Comparison of ENCODE assay signal across 8 cellular contexts in genomic region chr9:137205126-137206069, GRCh38. TPM values are rescaled to one million over a fixed set of nuclear protein-coding genes. Genes with fewer than 3 reads are reported as not detected.
DNase-seq lines count a peak whose midpoint lies in the region; ATAC-seq lines count a peak whose summit lies in the region.

TSS of gene NDOR1 (plus strand) at chr9:137205700. CDS start at chr9:137205778, 78 bp downstream.
TSS of gene TMEM203 (minus strand) at chr9:137205648. CDS start at chr9:137205414, 234 bp downstream.

- peak within 1 kb of the TSS; percentile 96 for H3K27ac Mint-ChIP-seq in dendritic cell treated with granulocyte-macrophage colony-stimulating factor and Interleukin-4, amounts not matched to agents 40 ng/mL and 50 ng/mL, for 4 days

- H3K27me3 Mint-ChIP-seq in dendritic cell treated with granulocyte-macrophage colony-stimulating factor and Interleukin-4, amounts not matched to agents 40 ng/mL and 50 ng/mL, for 4 days = no peaks in the 10 kb centered on the region

- H3K4me3 Mint-ChIP-seq in dendritic cell treated with granulocyte-macrophage colony-stimulating factor and Interleukin-4, amounts not matched to agents 40 ng/mL and 50 ng/mL, for 4 days = peak within 1 kb of the TSS; percentile 97

- intact Hi-C loops in dendritic cell treated with granulocyte-macrophage colony-stimulating factor and Interleukin-4, amounts not matched to agents 40 ng/mL and 50 ng/mL, for 4 days (cut with micrococcal nuclease) = loop anchor here (1.0 to 2.0 kb wide), 2 partner anchors 17 kb away; partner anchors contain the start of genes ANAPC2, RNF208 and SSNA1

- H3K4me1 Mint-ChIP-seq in dendritic cell treated with granulocyte-macrophage colony-stimulating factor and Interleukin-4, amounts not matched to agents 40 ng/mL and 50 ng/mL, for 4 days (ENCODE audit: low read depth) = peaks cover 57% of the 10 kb centered on the region

- ATAC-seq in HG03439 (IDR thresholded peaks at IDR 0.05; ENCODE audit: unreplicated experiment) = peak; percentile 43
- peak; percentile 57 for ATAC-seq in left lobe of liver

- peak; percentile 59 for DNase-seq in DMS153 treated with DMSO at 0.1 percent for 48 hours (lab: John Stamatoyannopoulos, UW; ENCODE audit: unreplicated experiment)
- no peak for DNase-seq in DMS153 (lab: John Stamatoyannopoulos, UW)
- DNase-seq in NCI-H774 (lab: John Stamatoyannopoulos, UW) = peak; percentile 92
- peak; percentile 87 to 88 for DNase-seq in activated CD4-positive, alpha-beta T cell treated with anti-CD3 and anti-CD28 coated beads, Interleukin-2, amount 50 U/mL, for 4 hours
- DNase-seq in left lobe of liver (ENCODE audit: low spot score) = peak; percentile 94
- DNase-seq in stimulated activated CD4-positive, alpha-beta T cell treated with anti-CD3 and anti-CD28 coated beads, Interleukin-1b, Interleukin-23, amount 100 ng/mL, for 4 hours (ENCODE audit: low read depth in 2 of 2) = peak; percentile 84 to 93

- H3K36me3 Mint-ChIP-seq in dendritic cell treated with granulocyte-macrophage colony-stimulating factor and Interleukin-4, amounts not matched to agents 40 ng/mL and 50 ng/mL, for 4 days (ENCODE audit: low read depth) = peaks cover 59% of the 10 kb centered on the region

- no peaks in the 10 kb centered on the region for H3K9me3 Mint-ChIP-seq in dendritic cell treated with granulocyte-macrophage colony-stimulating factor and Interleukin-4, amounts not matched to agents 40 ng/mL and 50 ng/mL, for 4 days

RNA-seq across cellular contexts. Expression of gene NDOR1, which starts in this region (rescaled TPM):
- 10.1 TPM for total RNA-seq in left lobe of liver

RNA-seq across cellular contexts. Expression of gene TMEM203, which starts in this region (rescaled TPM):
- total RNA-seq in left lobe of liver = 24.5 TPM
